ENCODE assay signal across 1 cellular context in genomic region chr2:20185176-20186022, GRCh38.
TF ChIP-seq lines count a peak whose summit lies in the region.

No MANE protein-coding gene starts in this region.

TF ChIP-seq in H1, 55 proteins besides CTCF, POLR2A, EP300 and RAD21:
- no peak for TF ChIP-seq ASH2L (IDR thresholded peaks at IDR 0.05; ENCODE audit: low read length)
- no peak for TF ChIP-seq EZH2 (IDR thresholded peaks at IDR 0.05; ENCODE audit: low read depth, low read length, severe bottlenecking)
- no peak for TF ChIP-seq SAP30 (IDR thresholded peaks at IDR 0.05; ENCODE audit: insufficient read depth, insufficient replicate concordance, low read length)
- TF ChIP-seq TBP (IDR thresholded peaks at IDR 0.05; ENCODE audit: low read depth, low read length): no peak
- no peak for TF ChIP-seq CREB1 (IDR thresholded peaks at IDR 0.05)
- TF ChIP-seq TEAD4 (IDR thresholded peaks at IDR 0.05; ENCODE audit: low read depth, low read length): no peak
- TF ChIP-seq CHD7 (IDR thresholded peaks at IDR 0.05; ENCODE audit: insufficient replicate concordance, low read length): no peak
